ENCODE assay signal across 9 cellular contexts in genomic region chr9:82776508-82776907, GRCh38.
"Had no signal": no experiment of that assay in that cellular context is flagged by ENCODE, and none has a peak within 500 bp of the region (broad histone marks: within the 10 kb centered on the region; RNA-seq: fewer than 3 reads in every experiment).

No MANE protein-coding gene starts in this region.

- FAIRE-seq: H54, HTR-8/SVneo had no signal

- H3K36me3 Mint-ChIP-seq: IgD-negative memory B cell had no signal

- H3K4me3 ChIP-seq: GM23248 had no signal

- H3K27ac ChIP-seq: GM23248, KMS-11 had no signal

- DNase-seq: GM23248, GOT3, H9, HCEC 1CT, KBM-7 had no signal

- H3K4me1 Mint-ChIP-seq: IgD-negative memory B cell had no signal

- H3K4me2 ChIP-seq: KMS-11 had no signal

- H3K9ac ChIP-seq: GM23248, KMS-11 had no signal

- H3K27ac Mint-ChIP-seq: IgD-negative memory B cell had no signal

- H2AFZ ChIP-seq: GM23248 had no signal

- H3K4me3 Mint-ChIP-seq: H9, IgD-negative memory B cell had no signal
